In genomic region chr9:90023861-90024260, GRCh38 we compare ENCODE assay signal across 1 cellular context.
TF ChIP-seq lines count a peak whose summit lies in the region.

No MANE protein-coding gene starts in this region.

TF ChIP-seq in H1, 55 proteins besides CTCF, POLR2A, EP300 and RAD21 (continued from another document):
- TF ChIP-seq, protein P1, sequence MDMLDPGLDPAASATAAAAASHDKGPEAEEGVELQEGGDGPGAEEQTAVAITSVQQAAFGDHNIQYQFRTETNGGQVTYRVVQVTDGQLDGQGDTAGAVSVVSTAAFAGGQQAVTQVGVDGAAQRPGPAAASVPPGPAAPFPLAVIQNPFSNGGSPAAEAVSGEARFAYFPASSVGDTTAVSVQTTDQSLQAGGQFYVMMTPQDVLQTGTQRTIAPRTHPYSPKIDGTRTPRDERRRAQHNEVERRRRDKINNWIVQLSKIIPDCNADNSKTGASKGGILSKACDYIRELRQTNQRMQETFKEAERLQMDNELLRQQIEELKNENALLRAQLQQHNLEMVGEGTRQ (IDR thresholded peaks at IDR 0.05; ENCODE audit: low read length), result no peak
- TF ChIP-seq SIX5 (IDR thresholded peaks at IDR 0.05; ENCODE audit: low read depth, low read length) (no peak), KDM1A (IDR thresholded peaks at IDR 0.05; ENCODE audit: borderline replicate concordance, low read length) (no peak)
